Comparison of ENCODE assay signal across 19 cellular contexts in the genomic region with DNA sequence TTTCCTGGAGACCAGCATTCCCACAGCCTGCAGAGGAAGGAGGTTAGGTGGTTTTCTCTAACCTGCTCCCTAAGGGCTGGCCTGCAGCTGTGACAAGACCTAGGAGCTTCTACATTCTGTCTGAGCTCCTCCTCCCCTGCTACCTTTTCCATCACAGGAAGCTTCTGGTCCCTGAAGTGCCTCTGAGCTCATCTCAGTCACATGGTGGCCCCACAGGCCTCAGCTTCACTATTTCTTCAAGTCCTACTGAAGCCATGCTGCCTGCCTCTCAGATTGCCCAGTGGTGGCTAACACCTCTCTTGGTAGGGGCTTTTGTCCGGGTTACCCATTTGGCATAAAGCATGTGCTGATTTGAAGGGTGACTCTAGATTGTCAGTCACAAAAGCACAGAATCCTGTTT.
DNase-seq lines count a peak whose midpoint lies in the region; ATAC-seq and TF ChIP-seq lines count a peak whose summit lies in the region.
"Had no signal": no experiment of that assay in that cellular context is flagged by ENCODE, and none has a peak within 500 bp of the region (broad histone marks: within the 10 kb centered on the region; RNA-seq: fewer than 3 reads in every experiment).

No MANE protein-coding gene starts in this region.

- H3K4me3 ChIP-seq in mucosa of descending colon = no peak overlapping the region
- H3K4me3 ChIP-seq: SJCRH30, thoracic aorta had no signal

- peak; percentile 19 for ATAC-seq in mucosa of descending colon
- ATAC-seq in omental fat pad (ENCODE audit: low FRiP score) = no peak
- ATAC-seq in HG03439 (IDR thresholded peaks at IDR 0.05; ENCODE audit: unreplicated experiment) = no peak
- ATAC-seq in HG03280 (IDR thresholded peaks at IDR 0.05; ENCODE audit: unreplicated experiment) = no peak
- ATAC-seq: activated T-cell treated with anti-CD3 and anti-CD28 coated beads, Interleukin-2, amount 50 U/mL, for 72 hours; PC-3 had no signal

- intact Hi-C loops in mucosa of descending colon (cut with DNase I, micrococcal nuclease) = no loop called here

- in situ Hi-C loops in GM13976 (cut with MboI; ENCODE audit: low sequenced_read_pairs, unreplicated experiment) = no loop called here

- no peaks in the 10 kb centered on the region for H3K36me3 ChIP-seq in mucosa of descending colon (ENCODE audit: low read depth)
- H3K36me3 ChIP-seq: SJCRH30, WERI-Rb-1 had no signal

- H3K4me1 ChIP-seq in mucosa of descending colon (ENCODE audit: low read depth) = no peaks in the 10 kb centered on the region
- H3K4me1 ChIP-seq: SJCRH30 had no signal

- TF ChIP-seq CTCF in GM13976 (IDR thresholded peaks at IDR 0.05; ENCODE audit: borderline replicate concordance, control extremely low read depth, extremely low read depth, insufficient read depth, missing control alignments) (no peak), mucosa of descending colon (IDR thresholded peaks at IDR 0.05) (no peak), omental fat pad (IDR thresholded peaks at IDR 0.05) (no peak)

- DNase-seq in NCI-H2107 (lab: John Stamatoyannopoulos, UW) (peak; percentile 17), NCI-H2107 treated with DMSO at 0.1 percent for 48 hours (lab: John Stamatoyannopoulos, UW; ENCODE audit: unreplicated experiment) (no peak), GM13976 (ENCODE audit: low spot score) (peak; percentile 32), NCI-H2196 (lab: John Stamatoyannopoulos, UW; ENCODE audit: unreplicated experiment) (peak; percentile 42), mucosa of descending colon (no peak), omental fat pad (ENCODE audit: low spot score) (no peak)
- DNase-seq: 8988T; activated CD4-positive, alpha-beta memory T cell treated with anti-CD3 and anti-CD28 coated beads, Interleukin-2, amount 10 ng/mL, durations not matched to agents 7 days and 5 days; activated T-cell treated with anti-CD3 and anti-CD28 coated beads, Interleukin-2, amount 50 U/mL, for 72 hours; foreskin fibroblast; NCI-H1092; PC-3; SJCRH30; small intestine; stimulated activated CD8-positive, alpha-beta memory T cell treated with anti-CD3 and anti-CD28 coated beads, Interleukin-4, amount 100 ng/mL, for 48 hours; WERI-Rb-1 had no signal

- no peaks in the 10 kb centered on the region for H3K9me3 ChIP-seq in mucosa of descending colon
- H3K9me3 ChIP-seq: SJCRH30, thoracic aorta had no signal

Comparison
In these comparisons a context has a peak if more than half of its experiments do, and no peak if none do; other contexts are left out.
1. DNase-seq: peak in NCI-H2107 (single experiment), GM13976 (single experiment) and NCI-H2196 (single experiment); none in NCI-H2107 treated with DMSO at 0.1 percent for 48 hours (single experiment), mucosa of descending colon (0 of 3) and omental fat pad (single experiment).